ENCODE assay signal across 1 cellular context in the genomic region with DNA sequence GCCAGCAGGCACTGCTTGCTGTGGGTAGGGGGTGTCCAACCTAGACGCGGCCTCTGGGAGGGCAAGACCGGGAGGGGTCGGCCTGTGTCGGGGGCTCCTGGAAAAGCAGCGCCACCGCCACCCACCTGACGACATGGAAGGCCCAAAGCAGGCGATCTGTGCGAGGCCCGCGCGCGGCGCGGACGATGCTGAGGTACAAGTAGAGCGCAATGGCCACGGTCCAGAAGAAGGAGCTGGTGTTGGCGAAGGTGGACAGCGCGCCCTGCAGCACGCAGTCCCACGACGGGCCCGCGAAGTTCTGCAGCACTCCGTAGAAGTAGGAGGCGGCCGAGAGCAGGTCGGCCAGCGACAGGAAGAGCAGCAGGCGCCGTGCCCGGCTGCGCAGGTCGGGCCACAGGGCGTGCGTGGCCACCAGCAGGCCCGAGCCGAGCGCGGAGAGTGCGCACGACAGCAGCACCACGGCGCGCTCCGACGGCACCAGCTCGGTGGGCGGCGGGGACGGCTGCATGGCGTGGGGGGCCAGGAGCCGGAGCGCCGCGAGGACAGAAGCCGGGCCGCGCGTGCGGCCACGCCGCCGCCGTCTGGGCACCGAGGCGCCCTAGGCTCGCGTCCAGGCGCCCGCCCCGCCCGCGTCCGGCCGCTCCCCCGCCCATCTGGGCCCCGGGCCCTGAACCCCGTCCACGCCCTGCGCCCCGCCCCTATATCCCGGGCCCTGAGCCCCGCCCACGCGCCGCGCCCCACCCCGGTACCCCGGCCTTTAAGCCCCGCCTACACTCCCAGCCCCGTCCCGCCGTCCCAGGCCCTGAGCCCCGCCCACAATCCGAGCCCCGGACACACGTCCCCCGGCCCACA.
TF ChIP-seq lines count a peak whose summit lies in the region.

A gene with protein sequence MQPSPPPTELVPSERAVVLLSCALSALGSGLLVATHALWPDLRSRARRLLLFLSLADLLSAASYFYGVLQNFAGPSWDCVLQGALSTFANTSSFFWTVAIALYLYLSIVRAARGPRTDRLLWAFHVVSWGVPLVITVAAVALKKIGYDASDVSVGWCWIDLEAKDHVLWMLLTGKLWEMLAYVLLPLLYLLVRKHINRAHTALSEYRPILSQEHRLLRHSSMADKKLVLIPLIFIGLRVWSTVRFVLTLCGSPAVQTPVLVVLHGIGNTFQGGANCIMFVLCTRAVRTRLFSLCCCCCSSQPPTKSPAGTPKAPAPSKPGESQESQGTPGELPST (minus strand): TSS at position 583 of the 852 bp plus-strand sequence. CDS start 75 bp downstream, at position 508.

TF ChIP-seq in HEK293, 187 proteins besides CTCF, POLR2A, EP300 and RAD21 (continued from another document):
- TF ChIP-seq, protein P1, sequence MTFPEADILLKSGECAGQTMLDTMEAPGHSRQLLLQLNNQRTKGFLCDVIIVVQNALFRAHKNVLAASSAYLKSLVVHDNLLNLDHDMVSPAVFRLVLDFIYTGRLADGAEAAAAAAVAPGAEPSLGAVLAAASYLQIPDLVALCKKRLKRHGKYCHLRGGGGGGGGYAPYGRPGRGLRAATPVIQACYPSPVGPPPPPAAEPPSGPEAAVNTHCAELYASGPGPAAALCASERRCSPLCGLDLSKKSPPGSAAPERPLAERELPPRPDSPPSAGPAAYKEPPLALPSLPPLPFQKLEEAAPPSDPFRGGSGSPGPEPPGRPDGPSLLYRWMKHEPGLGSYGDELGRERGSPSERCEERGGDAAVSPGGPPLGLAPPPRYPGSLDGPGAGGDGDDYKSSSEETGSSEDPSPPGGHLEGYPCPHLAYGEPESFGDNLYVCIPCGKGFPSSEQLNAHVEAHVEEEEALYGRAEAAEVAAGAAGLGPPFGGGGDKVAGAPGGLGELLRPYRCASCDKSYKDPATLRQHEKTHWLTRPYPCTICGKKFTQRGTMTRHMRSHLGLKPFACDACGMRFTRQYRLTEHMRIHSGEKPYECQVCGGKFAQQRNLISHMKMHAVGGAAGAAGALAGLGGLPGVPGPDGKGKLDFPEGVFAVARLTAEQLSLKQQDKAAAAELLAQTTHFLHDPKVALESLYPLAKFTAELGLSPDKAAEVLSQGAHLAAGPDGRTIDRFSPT (tag by site-specific recombination; IDR thresholded peaks at IDR 0.05) = peak; percentile 66
- TF ChIP-seq, protein P2, sequence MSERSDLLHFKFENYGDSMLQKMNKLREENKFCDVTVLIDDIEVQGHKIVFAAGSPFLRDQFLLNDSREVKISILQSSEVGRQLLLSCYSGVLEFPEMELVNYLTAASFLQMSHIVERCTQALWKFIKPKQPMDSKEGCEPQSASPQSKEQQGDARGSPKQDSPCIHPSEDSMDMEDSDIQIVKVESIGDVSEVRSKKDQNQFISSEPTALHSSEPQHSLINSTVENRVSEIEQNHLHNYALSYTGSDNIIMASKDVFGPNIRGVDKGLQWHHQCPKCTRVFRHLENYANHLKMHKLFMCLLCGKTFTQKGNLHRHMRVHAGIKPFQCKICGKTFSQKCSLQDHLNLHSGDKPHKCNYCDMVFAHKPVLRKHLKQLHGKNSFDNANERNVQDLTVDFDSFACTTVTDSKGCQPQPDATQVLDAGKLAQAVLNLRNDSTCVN (tag by site-specific recombination; optimal IDR thresholded peaks at IDR 0.05) = peak; percentile 92
- TF ChIP-seq ZNF600 (tag by site-specific recombination; IDR thresholded peaks at IDR 0.05) = 0 out of 2 replicates have a peak, but pooled peaks have one; percentile 29
- TF ChIP-seq ZNF335 (tag by site-specific recombination; conservative IDR thresholded peaks at IDR 0.05) = peak; percentile 81
- TF ChIP-seq ZNF501 (tag by site-specific recombination; IDR thresholded peaks at IDR 0.05) = peak; percentile 54; the same call in 1 of the 2 replicates
- TF ChIP-seq ZNF837 (tag by site-specific recombination; IDR thresholded peaks at IDR 0.05) = no peak
- TF ChIP-seq ZFHX2 (tag by site-specific recombination; conservative IDR thresholded peaks at IDR 0.05) = 0 out of 2 replicates have a peak, but pooled peaks have one; percentile 30
- TF ChIP-seq ZBTB8A (tag by site-specific recombination; IDR thresholded peaks at IDR 0.05) = peak; percentile 73
- TF ChIP-seq GLI4 (tag by site-specific recombination; IDR thresholded peaks at IDR 0.05) = 0 out of 2 replicates have a peak, but pooled peaks have one; percentile 38
- TF ChIP-seq, protein P3, sequence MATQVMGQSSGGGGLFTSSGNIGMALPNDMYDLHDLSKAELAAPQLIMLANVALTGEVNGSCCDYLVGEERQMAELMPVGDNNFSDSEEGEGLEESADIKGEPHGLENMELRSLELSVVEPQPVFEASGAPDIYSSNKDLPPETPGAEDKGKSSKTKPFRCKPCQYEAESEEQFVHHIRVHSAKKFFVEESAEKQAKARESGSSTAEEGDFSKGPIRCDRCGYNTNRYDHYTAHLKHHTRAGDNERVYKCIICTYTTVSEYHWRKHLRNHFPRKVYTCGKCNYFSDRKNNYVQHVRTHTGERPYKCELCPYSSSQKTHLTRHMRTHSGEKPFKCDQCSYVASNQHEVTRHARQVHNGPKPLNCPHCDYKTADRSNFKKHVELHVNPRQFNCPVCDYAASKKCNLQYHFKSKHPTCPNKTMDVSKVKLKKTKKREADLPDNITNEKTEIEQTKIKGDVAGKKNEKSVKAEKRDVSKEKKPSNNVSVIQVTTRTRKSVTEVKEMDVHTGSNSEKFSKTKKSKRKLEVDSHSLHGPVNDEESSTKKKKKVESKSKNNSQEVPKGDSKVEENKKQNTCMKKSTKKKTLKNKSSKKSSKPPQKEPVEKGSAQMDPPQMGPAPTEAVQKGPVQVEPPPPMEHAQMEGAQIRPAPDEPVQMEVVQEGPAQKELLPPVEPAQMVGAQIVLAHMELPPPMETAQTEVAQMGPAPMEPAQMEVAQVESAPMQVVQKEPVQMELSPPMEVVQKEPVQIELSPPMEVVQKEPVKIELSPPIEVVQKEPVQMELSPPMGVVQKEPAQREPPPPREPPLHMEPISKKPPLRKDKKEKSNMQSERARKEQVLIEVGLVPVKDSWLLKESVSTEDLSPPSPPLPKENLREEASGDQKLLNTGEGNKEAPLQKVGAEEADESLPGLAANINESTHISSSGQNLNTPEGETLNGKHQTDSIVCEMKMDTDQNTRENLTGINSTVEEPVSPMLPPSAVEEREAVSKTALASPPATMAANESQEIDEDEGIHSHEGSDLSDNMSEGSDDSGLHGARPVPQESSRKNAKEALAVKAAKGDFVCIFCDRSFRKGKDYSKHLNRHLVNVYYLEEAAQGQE (tag by site-specific recombination; IDR thresholded peaks at IDR 0.05) = peak; percentile 55; the same call in 1 of the 2 replicates
- peak; percentile 63; the same call in 1 of the 2 replicates for TF ChIP-seq KLF8 (tag by site-specific recombination; IDR thresholded peaks at IDR 0.05)
- TF ChIP-seq ZFP37 (tag by site-specific recombination; IDR thresholded peaks at IDR 0.05) = peak; percentile 41; the same call in 1 of the 2 replicates
- TF ChIP-seq ZFP3 (tag by site-specific recombination; IDR thresholded peaks at IDR 0.05; ENCODE audit: low read depth) = no peak
- no peak for TF ChIP-seq ZNF37A (tag by site-specific recombination; IDR thresholded peaks at IDR 0.05)
- TF ChIP-seq, protein P4, sequence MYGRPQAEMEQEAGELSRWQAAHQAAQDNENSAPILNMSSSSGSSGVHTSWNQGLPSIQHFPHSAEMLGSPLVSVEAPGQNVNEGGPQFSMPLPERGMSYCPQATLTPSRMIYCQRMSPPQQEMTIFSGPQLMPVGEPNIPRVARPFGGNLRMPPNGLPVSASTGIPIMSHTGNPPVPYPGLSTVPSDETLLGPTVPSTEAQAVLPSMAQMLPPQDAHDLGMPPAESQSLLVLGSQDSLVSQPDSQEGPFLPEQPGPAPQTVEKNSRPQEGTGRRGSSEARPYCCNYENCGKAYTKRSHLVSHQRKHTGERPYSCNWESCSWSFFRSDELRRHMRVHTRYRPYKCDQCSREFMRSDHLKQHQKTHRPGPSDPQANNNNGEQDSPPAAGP (tag by site-specific recombination; IDR thresholded peaks at IDR 0.05) = 0 out of 2 replicates have a peak, but pooled peaks have one; percentile 18
- TF ChIP-seq ZBTB17 (tag by site-specific recombination; IDR thresholded peaks at IDR 0.05) = peak; percentile 12; the same call in 1 of the 2 replicates
- TF ChIP-seq ZNF585B (tag by site-specific recombination; IDR thresholded peaks at IDR 0.05) = no peak
- 0 out of 2 replicates have a peak, but pooled peaks have one; percentile 29 for TF ChIP-seq KLF10 (tag by site-specific recombination; IDR thresholded peaks at IDR 0.05)
- no peak for TF ChIP-seq ZNF529 (tag by site-specific recombination; IDR thresholded peaks at IDR 0.05; ENCODE audit: insufficient replicate concordance)
- TF ChIP-seq ZNF404 (tag by site-specific recombination; IDR thresholded peaks at IDR 0.05) = no peak
- TF ChIP-seq ZNF629 (tag by site-specific recombination; IDR thresholded peaks at IDR 0.05) = 0 out of 2 replicates have a peak, but pooled peaks have one; percentile 11
